ENCODE assay signal across 9 cellular contexts in genomic region chr10:22229756-22230330, GRCh38. TPM values are rescaled to one million over a fixed set of nuclear protein-coding genes. Genes with fewer than 3 reads are reported as not detected.
A peak's percentile ranks its signal among the peaks of the same experiment; 100 is the strongest.
DNase-seq lines count a peak whose midpoint lies in the region; ATAC-seq and TF ChIP-seq lines count a peak whose summit lies in the region.
"Had no signal": no experiment of that assay in that cellular context is flagged by ENCODE, and none has a peak within 500 bp of the region (broad histone marks: within the 10 kb centered on the region; RNA-seq: fewer than 3 reads in every experiment).

No MANE protein-coding gene starts in this region.

- 1 to 2% (median 1%) methylated on average over 10 of the region's 10 CpGs for WGBS in adrenal gland, 4 donors

- intact Hi-C loops in adrenal gland (cut with DNase I) = loop anchor here in 1 of 2 donors (10.0 kb wide), 1 partner anchor 225 kb away; the partner anchor contains the start of gene DNAJC1

- H3K9ac ChIP-seq in stomach smooth muscle (ENCODE audit: low read length in 2 of 2) = peak overlapping the region; percentile 83 to 86

- DNase-seq in Ammon's horn (ENCODE audit: low spot score) (peak; percentile 22), HFF-Myc (ENCODE audit: extremely low read depth, low read depth) (no peak), adrenal gland (peak in 1 of 7 donors; percentile 9), inferior parietal cortex (ENCODE audit: extremely low spot score) (peak; percentile 59)
- DNase-seq in stimulated activated CD4-positive, alpha-beta T cell treated with anti-CD3 and anti-CD28 coated beads, Interleukin-2, amount 100 ng/mL, for 24 hours = no peak

- TF ChIP-seq CTCF in HFF-Myc (IDR thresholded peaks at IDR 0.05; ENCODE audit: low read depth, low read length, missing control alignments) = no peak
- TF ChIP-seq CTCF in adrenal gland (IDR thresholded peaks at IDR 0.05) = no peak

- no peak for ATAC-seq in GM21619 (IDR thresholded peaks at IDR 0.05; ENCODE audit: unreplicated experiment)
- ATAC-seq in HG02885 (IDR thresholded peaks at IDR 0.05; ENCODE audit: poor library complexity, unreplicated experiment) = no peak

- no peaks in the 10 kb centered on the region for H3K27me3 ChIP-seq in adrenal gland
- no peaks in the 10 kb centered on the region for H3K27me3 ChIP-seq in stomach smooth muscle (ENCODE audit: control insufficient read depth in 1 of 2, insufficient read depth in 2 of 2, low read length in 2 of 2)

- H3K36me3 ChIP-seq in adrenal gland (replicated peaks in 1 of 2) = no peaks in the 10 kb centered on the region
- no peaks in the 10 kb centered on the region for H3K36me3 ChIP-seq in stomach smooth muscle (ENCODE audit: control insufficient read depth in 2 of 2, insufficient read depth in 2 of 2, low read length in 2 of 2)

- peaks cover 0 to 7% of the 10 kb centered on the region in 2 donors for H3K4me1 ChIP-seq in adrenal gland (replicated peaks in 1 of 2)
- H3K4me1 ChIP-seq in stomach smooth muscle (ENCODE audit: control insufficient read depth, insufficient read depth, low read length) = peaks cover 4% of the 10 kb centered on the region

- H3K4me3 ChIP-seq in HFF-Myc (replicated peaks; ENCODE audit: low read depth, low read length) = peak overlapping the region; percentile 45
- peak overlapping the region in 2 of 4 donors; percentile 51 to 76 for H3K4me3 ChIP-seq in adrenal gland
- H3K4me3 ChIP-seq in stomach smooth muscle (ENCODE audit: low read length in 2 of 2) = peak overlapping the region; percentile 59 to 83

- H3K9me3 ChIP-seq in adrenal gland (replicated peaks in 1 of 3) (no peaks in the 10 kb centered on the region), stomach smooth muscle (ENCODE audit: control insufficient read depth in 2 of 2, low read length in 2 of 2) (no peaks in the 10 kb centered on the region)

- TF ChIP-seq POLR2A in adrenal gland (IDR thresholded peaks at IDR 0.05) = no peak

- H3K27ac ChIP-seq in adrenal gland = peak overlapping the region in 3 of 5 donors; percentile 78 to 90 (median 86)
- H3K27ac ChIP-seq in stomach smooth muscle (ENCODE audit: low read length) = peak overlapping the region; percentile 78

RNA-seq across cellular contexts. Expression of gene EBLN1, which starts 12.0 kb away (rescaled TPM):
- total RNA-seq in adrenal gland = not detected
- polyA plus RNA-seq in adrenal gland = not detected
- total RNA-seq: renal cortical epithelial cell had no signal

Comparison
In these comparisons a context has a peak if more than half of its experiments do, and no peak if none do; other contexts are left out.
1. DNase-seq: peak in Ammon's horn (single experiment) and inferior parietal cortex (single experiment); none in HFF-Myc (single experiment) and stimulated activated CD4-positive, alpha-beta T cell treated with anti-CD3 and anti-CD28 coated beads, Interleukin-2, amount 100 ng/mL, for 24 hours (0 of 2).